ENCODE assay signal across 17 cellular contexts in genomic region chr4:177222776-177223175, GRCh38.
DNase-seq lines count a peak whose midpoint lies in the region; ATAC-seq and TF ChIP-seq lines count a peak whose summit lies in the region.
"Had no signal": no experiment of that assay in that cellular context is flagged by ENCODE, and none has a peak within 500 bp of the region (broad histone marks: within the 10 kb centered on the region; RNA-seq: fewer than 3 reads in every experiment).

No MANE protein-coding gene starts in this region.

- WGBS in mesenchymal stem cell: 83% methylated on average over 2 of the region's 2 CpGs

- H2AK5ac ChIP-seq in mesenchymal stem cell (ENCODE audit: low read length, severe bottlenecking): no peak overlapping the region

- no peaks in the 10 kb centered on the region for H3K4me1 ChIP-seq in mesenchymal stem cell (ENCODE audit: control insufficient read depth, insufficient read depth, low read depth, low read length)
- no peaks in the 10 kb centered on the region for H3K4me1 ChIP-seq in CD4-positive, alpha-beta memory T cell (ENCODE audit: insufficient read depth, low read length)
- H3K4me1 ChIP-seq in left lung: no peaks in the 10 kb centered on the region
- no peaks in the 10 kb centered on the region for H3K4me1 ChIP-seq in CD8-positive, alpha-beta T cell (ENCODE audit: insufficient read depth, low read length)

- H3K27ac Mint-ChIP-seq in CD4-positive, alpha-beta memory T cell: no peak overlapping the region
- H3K27ac Mint-ChIP-seq in CD8-positive, alpha-beta T cell: no peak overlapping the region
- H3K27ac Mint-ChIP-seq: IgD-negative memory B cell had no signal

- H3K4me3 ChIP-seq in epithelial cell of proximal tubule (ENCODE audit: low read depth, low read length) (no peak overlapping the region), mesenchymal stem cell (ENCODE audit: insufficient read depth in 1 of 2, low read depth in 1 of 2, low read length in 2 of 2) (no peak overlapping the region), left lung (no peak overlapping the region)
- H3K4me3 ChIP-seq in CD4-positive, alpha-beta memory T cell (ENCODE audit: low read length in 2 of 2): no peak overlapping the region
- no peak overlapping the region for H3K4me3 ChIP-seq in CD8-positive, alpha-beta T cell (ENCODE audit: low read depth, low read length)

- no peak overlapping the region for H2BK15ac ChIP-seq in mesenchymal stem cell (ENCODE audit: low read depth, poor library complexity, severe bottlenecking)

- H3K36me3 ChIP-seq in KOPT-K1 (ENCODE audit: insufficient read depth, low read length): peaks cover 80% of the 10 kb centered on the region
- no peaks in the 10 kb centered on the region for H3K36me3 ChIP-seq in mesenchymal stem cell (ENCODE audit: control insufficient read depth in 1 of 2, insufficient read depth in 2 of 2, low read depth in 1 of 2, low read length in 2 of 2)
- H3K36me3 ChIP-seq in CD4-positive, alpha-beta memory T cell (ENCODE audit: insufficient read depth, low read length): no peaks in the 10 kb centered on the region
- H3K36me3 ChIP-seq in left lung: no peaks in the 10 kb centered on the region
- no peaks in the 10 kb centered on the region for H3K36me3 ChIP-seq in CD8-positive, alpha-beta T cell (ENCODE audit: insufficient read depth, low read length)

- intact Hi-C loops in CD4-positive, alpha-beta memory T cell (cut with micrococcal nuclease): no loop called here
- intact Hi-C loops in left lung (cut with DNase I): no loop called here
- intact Hi-C loops in CD8-positive, alpha-beta T cell (cut with DNase I, micrococcal nuclease): no loop called here

- H3K4me2 ChIP-seq in mesenchymal stem cell (ENCODE audit: low read length, poor library complexity, severe bottlenecking): no peak overlapping the region

- no peak overlapping the region for H3K9ac ChIP-seq in mesenchymal stem cell (ENCODE audit: low read length)

- no peak overlapping the region for H2BK12ac ChIP-seq in mesenchymal stem cell (ENCODE audit: low read length in 2 of 2)

- H3K4me3 Mint-ChIP-seq in CD4-positive, alpha-beta memory T cell: no peak overlapping the region
- no peak overlapping the region for H3K4me3 Mint-ChIP-seq in CD8-positive, alpha-beta T cell
- H3K4me3 Mint-ChIP-seq: IgD-negative memory B cell had no signal

- no peak overlapping the region for H2BK120ac ChIP-seq in mesenchymal stem cell (ENCODE audit: low read depth, low read length)

- H3K9me3 Mint-ChIP-seq in CD4-positive, alpha-beta memory T cell: no peaks in the 10 kb centered on the region
- H3K9me3 Mint-ChIP-seq in CD8-positive, alpha-beta T cell: no peaks in the 10 kb centered on the region
- H3K9me3 Mint-ChIP-seq: IgD-negative memory B cell had no signal

- peaks cover 5 to 8% of the 10 kb centered on the region in 2 donors for H3K27me3 Mint-ChIP-seq in CD4-positive, alpha-beta memory T cell
- H3K27me3 Mint-ChIP-seq in CD8-positive, alpha-beta T cell (ENCODE audit: low read depth): no peaks in the 10 kb centered on the region
- H3K27me3 Mint-ChIP-seq: IgD-negative memory B cell had no signal

- no peak for ATAC-seq in left lung
- ATAC-seq in CD8-positive, alpha-beta T cell: no peak

- H3K23ac ChIP-seq in mesenchymal stem cell (ENCODE audit: low read length in 2 of 2): no peak overlapping the region

- DNase-seq in epithelial cell of proximal tubule (ENCODE audit: low read depth) (peak; percentile 99), mesenchymal stem cell (no peak), HT-29 (ENCODE audit: low spot score) (no peak), left lung (no peak)
- DNase-seq in CD4-positive, alpha-beta memory T cell: no peak
- no peak for DNase-seq in CD8-positive, alpha-beta T cell
- DNase-seq: C1 segment of cervical spinal cord, DMS 273 treated with DMSO at 0.1 percent for 48 hours, GDM1, HCEC 1CT, NCI-H1105, NCI-H1694, NCI-H510A, NCI-H748 treated with DMSO at 0.1 percent for 48 hours, Right ventricle myocardium superior had no signal

- H3K36me3 Mint-ChIP-seq in CD4-positive, alpha-beta memory T cell: no peaks in the 10 kb centered on the region
- no peaks in the 10 kb centered on the region for H3K36me3 Mint-ChIP-seq in CD8-positive, alpha-beta T cell

- H3K4me1 Mint-ChIP-seq in CD4-positive, alpha-beta memory T cell: no peaks in the 10 kb centered on the region
- no peaks in the 10 kb centered on the region for H3K4me1 Mint-ChIP-seq in CD8-positive, alpha-beta T cell (ENCODE audit: low read depth)

- H3K4ac ChIP-seq in mesenchymal stem cell (ENCODE audit: low read depth in 1 of 2, low read length in 2 of 2): no peak overlapping the region

- H4K91ac ChIP-seq in mesenchymal stem cell (ENCODE audit: low read length): no peak overlapping the region

- no peaks in the 10 kb centered on the region for H3K79me1 ChIP-seq in mesenchymal stem cell (replicated peaks; ENCODE audit: low read length, poor library complexity, severe bottlenecking)

- CTCF ChIA-PET in CD4-positive, alpha-beta memory T cell (lab: Charles Lee; ENCODE audit: partially characterized antibody): no interaction called here
- CTCF ChIA-PET in CD8-positive, alpha-beta T cell (lab: Charles Lee): no interaction called here

- POLR2A ChIA-PET in CD4-positive, alpha-beta memory T cell (lab: Charles Lee; ENCODE audit: partially characterized antibody): no interaction called here
- POLR2A ChIA-PET in CD8-positive, alpha-beta T cell (lab: Charles Lee): no interaction called here

- no peak overlapping the region for H3K14ac ChIP-seq in mesenchymal stem cell (ENCODE audit: low read length in 2 of 2)

- TF ChIP-seq CTCF in epithelial cell of proximal tubule (conservative IDR thresholded peaks at IDR 0.05; ENCODE audit: low read depth, low read length) (peak; percentile 6), left lung (IDR thresholded peaks at IDR 0.05) (no peak)
- no peak for TF ChIP-seq CTCF in CD8-positive, alpha-beta T cell (IDR thresholded peaks at IDR 0.05)

- H3K18ac ChIP-seq in mesenchymal stem cell (ENCODE audit: low read depth in 1 of 2, low read length in 2 of 2): no peak overlapping the region

- peak overlapping the region; percentile 75 for H3K27ac ChIP-seq in KOPT-K1 (ENCODE audit: low read depth, low read length, poor library complexity, severe bottlenecking)
- H3K27ac ChIP-seq in mesenchymal stem cell (ENCODE audit: low read length, poor library complexity, severe bottlenecking): peak overlapping the region; percentile 71
- no peak overlapping the region for H3K27ac ChIP-seq in CD4-positive, alpha-beta memory T cell (ENCODE audit: low read depth, low read length)
- no peak overlapping the region for H3K27ac ChIP-seq in left lung
- no peak overlapping the region for H3K27ac ChIP-seq in CD8-positive, alpha-beta T cell (ENCODE audit: low read depth, low read length)

- H2BK5ac ChIP-seq in mesenchymal stem cell (ENCODE audit: low read depth, low read length, poor library complexity, severe bottlenecking): no peak overlapping the region

- H4K8ac ChIP-seq in mesenchymal stem cell (ENCODE audit: low read length): no peak overlapping the region

- H3K27me3 ChIP-seq in mesenchymal stem cell (ENCODE audit: control insufficient read depth in 1 of 2, insufficient read depth in 1 of 2, low read length in 2 of 2) (no peaks in the 10 kb centered on the region), left lung (no peaks in the 10 kb centered on the region)
- H3K27me3 ChIP-seq in CD4-positive, alpha-beta memory T cell (ENCODE audit: insufficient read depth, low read length): no peaks in the 10 kb centered on the region
- no peaks in the 10 kb centered on the region for H3K27me3 ChIP-seq in CD8-positive, alpha-beta T cell (ENCODE audit: insufficient read depth, low read length)

- no peak overlapping the region for H2AFZ ChIP-seq in mesenchymal stem cell (ENCODE audit: low read depth, low read length)

- H3K9me3 ChIP-seq in KOPT-K1 (ENCODE audit: insufficient read depth, low read length, poor library complexity, severe bottlenecking) (peaks cover 5% of the 10 kb centered on the region), mesenchymal stem cell (ENCODE audit: control insufficient read depth, low read length) (no peaks in the 10 kb centered on the region), left lung (no peaks in the 10 kb centered on the region)
- H3K9me3 ChIP-seq in CD4-positive, alpha-beta memory T cell (ENCODE audit: control insufficient read depth in 1 of 2, low read length in 2 of 2): no peaks in the 10 kb centered on the region
- no peaks in the 10 kb centered on the region for H3K9me3 ChIP-seq in CD8-positive, alpha-beta T cell (ENCODE audit: low read length)

Comparison
In these comparisons a context has a peak if more than half of its experiments do, and no peak if none do; other contexts are left out.
1. H3K27ac ChIP-seq: peak in KOPT-K1 (single experiment) and mesenchymal stem cell (single experiment); none in CD4-positive, alpha-beta memory T cell (single experiment), left lung (0 of 2) and CD8-positive, alpha-beta T cell (single experiment).